Comparison of ENCODE assay signal across 18 cellular contexts in the genomic region with DNA sequence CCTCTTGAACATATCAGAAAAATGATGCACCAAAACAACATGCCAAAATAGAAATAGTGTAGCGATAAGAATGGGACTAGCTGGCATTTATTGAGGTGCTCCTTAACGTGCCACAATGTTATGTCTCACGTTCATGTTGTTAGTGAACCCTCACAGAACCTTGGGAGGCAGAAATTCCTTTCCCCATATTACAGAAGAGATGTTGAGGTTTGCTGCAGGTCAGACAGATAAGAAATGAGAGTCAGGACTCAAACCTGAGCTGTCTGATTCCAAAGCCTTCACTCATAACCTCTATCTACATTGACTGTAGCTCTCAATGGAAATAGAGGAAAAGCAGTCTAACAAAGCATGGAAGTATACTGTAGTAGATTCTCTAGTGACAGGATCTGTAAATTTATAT.
DNase-seq lines count a peak whose midpoint lies in the region; ATAC-seq and TF ChIP-seq lines count a peak whose summit lies in the region.
"Had no signal": no experiment of that assay in that cellular context is flagged by ENCODE, and none has a peak within 500 bp of the region (broad histone marks: within the 10 kb centered on the region; RNA-seq: fewer than 3 reads in every experiment).

No MANE protein-coding gene starts in this region.

- WGBS in GM23248 (ENCODE audit: low coverage in 1 of 2, low lambda C conversion rate in 2 of 2, missing lambda C conversion rate in 2 of 2), 2 experiments = 85 to 86% methylated on average over 3 of the region's 3 CpGs

- H3K4me3 ChIP-seq in GM23248 = no peak overlapping the region
- no peak overlapping the region for H3K4me3 ChIP-seq in SJSA1
- no peak overlapping the region for H3K4me3 ChIP-seq in fibroblast of the aortic adventitia (ENCODE audit: low read depth, low read length)
- H3K4me3 ChIP-seq in left ventricle myocardium inferior = no peak overlapping the region
- H3K4me3 ChIP-seq: MG63 had no signal

- peaks cover 38% of the 10 kb centered on the region for H3F3A ChIP-seq in GM23248 (ENCODE audit: insufficient read depth)

- H3K9ac ChIP-seq in GM23248 = no peak overlapping the region

- DNase-seq in A172 (ENCODE audit: low spot score) = peak; percentile 24
- DNase-seq in GM23248 = peak; percentile 16
- no peak for DNase-seq in SJSA1 (ENCODE audit: low read depth in 1 of 2, low spot score in 2 of 2)
- peak; percentile 81 for DNase-seq in fibroblast of the aortic adventitia (ENCODE audit: low read depth)
- no peak for DNase-seq in Right ventricle myocardium superior
- no peak for DNase-seq in left cardiac atrium
- DNase-seq in left ventricle myocardium inferior = no peak
- DNase-seq in NCI-H2196 (lab: John Stamatoyannopoulos, UW; ENCODE audit: unreplicated experiment) = no peak
- DNase-seq: 8988T; CD4-positive, alpha-beta T cell; DMS153; Karpas-422; NCI-H1048; NCI-H1436 treated with DMSO at 0.1 percent for 48 hours; NCI-H2029 treated with DMSO at 0.1 percent for 48 hours; NCI-H2171; SHP77 treated with DMSO at 0.1 percent for 48 hours had no signal

- H3K4me1 ChIP-seq in GM23248 (ENCODE audit: insufficient read depth) = peaks cover 37% of the 10 kb centered on the region
- H3K4me1 ChIP-seq in SJSA1 (replicated peaks) = peaks cover 57% of the 10 kb centered on the region
- H3K4me1 ChIP-seq in left ventricle myocardium inferior = peaks cover 92% of the 10 kb centered on the region

- no peaks in the 10 kb centered on the region for H3K9me2 ChIP-seq in GM23248 (ENCODE audit: insufficient read depth)

- no peak overlapping the region for H2AFZ ChIP-seq in GM23248

- no peaks in the 10 kb centered on the region for H4K20me1 ChIP-seq in GM23248 (ENCODE audit: insufficient read depth)

- in situ Hi-C loops in GM23248 (cut with MboI) = loop anchor here (5.0 kb wide), 1 partner anchor 252 kb away; no protein-coding TSS in a partner anchor

- ATAC-seq in Right ventricle myocardium superior (ENCODE audit: poor library complexity) (no peak), left cardiac atrium (no peak)

- no peaks in the 10 kb centered on the region for H3K27me3 ChIP-seq in GM23248 (replicated peaks; ENCODE audit: insufficient read depth)
- no peaks in the 10 kb centered on the region for H3K27me3 ChIP-seq in SJSA1 (replicated peaks)
- H3K27me3 ChIP-seq in left ventricle myocardium inferior (ENCODE audit: low read depth) = no peaks in the 10 kb centered on the region
- H3K27me3 ChIP-seq: MG63 had no signal

- H3K36me3 ChIP-seq in GM23248 (ENCODE audit: low read depth) (no peaks in the 10 kb centered on the region), SJSA1 (no peaks in the 10 kb centered on the region), left ventricle myocardium inferior (no peaks in the 10 kb centered on the region)
- H3K36me3 ChIP-seq: MG63 had no signal

- H3K4me2 ChIP-seq in GM23248 (ENCODE audit: unreplicated experiment) = peak overlapping the region; percentile 41

- TF ChIP-seq CTCF in fibroblast of the aortic adventitia (IDR thresholded peaks at IDR 0.05; ENCODE audit: insufficient read depth, low read length) = no peak
- TF ChIP-seq CTCF in left ventricle myocardium inferior (IDR thresholded peaks at IDR 0.05; ENCODE audit: borderline replicate concordance) = no peak

- intact Hi-C loops in Right ventricle myocardium superior (cut with DNase I) = no loop called here
- intact Hi-C loops in left cardiac atrium (cut with DNase I) = loop anchor here in 1 of 2 donors (5.0 to 10.0 kb wide), 2 partner anchors 37 to 260 kb away; no protein-coding TSS in a partner anchor
- intact Hi-C loops in left ventricle myocardium inferior (cut with micrococcal nuclease) = no loop called here

- no peaks in the 10 kb centered on the region for H3K79me2 ChIP-seq in GM23248 (ENCODE audit: insufficient read depth)

- H3K9me3 ChIP-seq in GM23248 (ENCODE audit: low read depth) (no peaks in the 10 kb centered on the region), SJSA1 (replicated peaks) (no peaks in the 10 kb centered on the region), left ventricle myocardium inferior (replicated peaks) (no peaks in the 10 kb centered on the region)
- H3K9me3 ChIP-seq: MG63 had no signal

- H3K27ac ChIP-seq in GM23248 (peak overlapping the region; percentile 37), SJSA1 (peak overlapping the region; percentile 41), left ventricle myocardium inferior (replicated peaks) (no peak overlapping the region)

Comparison
In these comparisons a context has a peak if more than half of its experiments do, and no peak if none do; other contexts are left out.
1. DNase-seq: peak in A172 (single experiment), GM23248 (single experiment) and fibroblast of the aortic adventitia (single experiment); none in SJSA1 (0 of 2), Right ventricle myocardium superior (single experiment), left cardiac atrium (single experiment), left ventricle myocardium inferior (single experiment) and NCI-H2196 (single experiment).